1 cellular context compared by ENCODE assay signal in genomic region chr19:5903502-5904301, GRCh38.
TF ChIP-seq lines count a peak whose summit lies in the region.

TSS of gene NDUFA11 (minus strand) at chr19:5903790. CDS start at chr19:5903708, 82 bp downstream.

TF ChIP-seq in HEK293, 187 proteins besides CTCF, POLR2A, EP300 and RAD21 (continued from another document):
- TF ChIP-seq ZNF639 (tag by site-specific recombination; IDR thresholded peaks at IDR 0.05): peak; percentile 89
- TF ChIP-seq GLIS2 (tag by site-specific recombination; IDR thresholded peaks at IDR 0.05): peak; percentile 39
- no peak for TF ChIP-seq ZNF530 (tag by site-specific recombination; IDR thresholded peaks at IDR 0.05; ENCODE audit: low read depth)
- TF ChIP-seq ZNF280C (tag by site-specific recombination; IDR thresholded peaks at IDR 0.05): no peak
- peak; percentile 69 for TF ChIP-seq SP3 (tag by site-specific recombination; IDR thresholded peaks at IDR 0.05)
- TF ChIP-seq ZNF132 (tag by site-specific recombination; IDR thresholded peaks at IDR 0.05; ENCODE audit: borderline replicate concordance): no peak
- no peak for TF ChIP-seq ZSCAN23 (tag by site-specific recombination; IDR thresholded peaks at IDR 0.05)
- TF ChIP-seq TRIM28 (IDR thresholded peaks at IDR 0.05; ENCODE audit: borderline replicate concordance, low read length): 0 out of 2 replicates have a peak, but pooled peaks have one; percentile 23
- TF ChIP-seq BCL11A (tag by site-specific recombination; IDR thresholded peaks at IDR 0.05; ENCODE audit: low read depth): no peak
- peak; percentile 88 for TF ChIP-seq ZBTB17 (tag by site-specific recombination; IDR thresholded peaks at IDR 0.05)
- no peak for TF ChIP-seq ZNF19 (tag by site-specific recombination; IDR thresholded peaks at IDR 0.05; ENCODE audit: low read depth)
- TF ChIP-seq ZNF776 (tag by site-specific recombination; IDR thresholded peaks at IDR 0.05; ENCODE audit: borderline replicate concordance): no peak
- no peak for TF ChIP-seq MZF1 (tag by site-specific recombination; IDR thresholded peaks at IDR 0.05; ENCODE audit: borderline replicate concordance)
- peak; percentile 87 for TF ChIP-seq FEZF1 (tag by site-specific recombination; IDR thresholded peaks at IDR 0.05)
- no peak for TF ChIP-seq ZNF571 (tag by site-specific recombination; IDR thresholded peaks at IDR 0.05)
- no peak for TF ChIP-seq ZNF18 (tag by site-specific recombination; IDR thresholded peaks at IDR 0.05)
- TF ChIP-seq ZSCAN4 (tag by site-specific recombination; IDR thresholded peaks at IDR 0.05): no peak
- TF ChIP-seq ZNF747 (tag by site-specific recombination; IDR thresholded peaks at IDR 0.05): no peak
- peak; percentile 54; the same call in 1 of the 2 replicates for TF ChIP-seq PRDM1 (tag by site-specific recombination; IDR thresholded peaks at IDR 0.05)
- TF ChIP-seq ZNF394 (tag by site-specific recombination; IDR thresholded peaks at IDR 0.05; ENCODE audit: borderline replicate concordance): peak; percentile 86; the same call in 1 of the 2 replicates
- no peak for TF ChIP-seq ZNF785 (tag by site-specific recombination; IDR thresholded peaks at IDR 0.05)
- TF ChIP-seq ZNF114 (tag by site-specific recombination; IDR thresholded peaks at IDR 0.05): no peak
- TF ChIP-seq ZBTB26 (tag by site-specific recombination; optimal IDR thresholded peaks at IDR 0.05): peak; percentile 99
- peak; percentile 29 for TF ChIP-seq KLF7 (tag by site-specific recombination; IDR thresholded peaks at IDR 0.05; ENCODE audit: borderline replicate concordance)
- TF ChIP-seq KLF17 (tag by site-specific recombination; IDR thresholded peaks at IDR 0.05): peak; percentile 88
- TF ChIP-seq ZNF280D (tag by site-specific recombination; IDR thresholded peaks at IDR 0.05): no peak
- TF ChIP-seq ZNF521 (tag by site-specific recombination; IDR thresholded peaks at IDR 0.05): no peak
- TF ChIP-seq ZEB2 (tag by site-specific recombination; IDR thresholded peaks at IDR 0.05): peak; percentile 62; the same call in 1 of the 2 replicates
- no peak; the same call in 1 of the 2 replicates for TF ChIP-seq TSHZ1 (tag by site-specific recombination; IDR thresholded peaks at IDR 0.05; ENCODE audit: borderline replicate concordance)
- no peak for TF ChIP-seq ZNF624 (tag by site-specific recombination; IDR thresholded peaks at IDR 0.05)
- TF ChIP-seq ZNF580 (tag by site-specific recombination; IDR thresholded peaks at IDR 0.05): peak; percentile 88
- TF ChIP-seq HOXC10 (CRISPR knock-in tag; IDR thresholded peaks at IDR 0.05): no peak
- no peak for TF ChIP-seq ZNF26 (tag by site-specific recombination; IDR thresholded peaks at IDR 0.05)
- 0 out of 2 replicates have a peak, but pooled peaks have one; percentile 3 for TF ChIP-seq ZNF146 (tag by site-specific recombination; IDR thresholded peaks at IDR 0.05)
- TF ChIP-seq ZNF211 (tag by site-specific recombination; IDR thresholded peaks at IDR 0.05; ENCODE audit: low read depth): no peak
- TF ChIP-seq ZNF677 (tag by site-specific recombination; IDR thresholded peaks at IDR 0.05): no peak
- no peak for TF ChIP-seq ZNF529 (tag by site-specific recombination; IDR thresholded peaks at IDR 0.05; ENCODE audit: insufficient replicate concordance)
- TF ChIP-seq ZNF830 (tag by site-specific recombination; IDR thresholded peaks at IDR 0.05; ENCODE audit: low read depth): no peak
- 0 out of 2 replicates have a peak, but pooled peaks have one; percentile 1 for TF ChIP-seq ZNF488 (tag by site-specific recombination; IDR thresholded peaks at IDR 0.05)
TF ChIP-seq in HEK293: peak in this region for 68.
